12 cellular contexts compared by ENCODE assay signal in the genomic region with DNA sequence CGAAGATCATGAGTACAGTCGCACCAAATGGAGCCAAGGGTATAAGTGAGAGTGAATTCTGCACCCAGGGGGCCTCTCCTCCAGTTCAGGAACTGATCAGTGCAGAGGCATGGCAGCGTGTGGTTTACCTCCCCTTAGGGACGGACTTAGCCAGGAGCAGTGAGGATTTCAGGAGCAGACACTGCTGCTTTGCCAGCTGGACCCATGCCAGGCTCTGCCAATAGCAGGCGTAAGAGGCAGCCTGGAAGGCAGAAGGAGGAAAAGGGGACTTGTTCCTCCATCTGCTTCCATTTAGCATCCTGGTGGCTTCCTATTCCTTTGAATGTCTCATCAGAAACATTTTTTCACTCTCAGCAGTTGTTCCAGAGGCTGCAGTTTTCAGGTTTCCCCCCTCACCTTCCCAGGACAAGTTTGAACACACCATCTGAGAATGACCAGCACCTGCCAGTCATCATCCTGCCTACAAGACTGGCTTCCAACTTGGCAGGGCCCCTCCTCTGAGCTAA.
DNase-seq lines count a peak whose midpoint lies in the region; ATAC-seq lines count a peak whose summit lies in the region.
"Had no signal": no experiment of that assay in that cellular context is flagged by ENCODE, and none has a peak within 500 bp of the region (broad histone marks: within the 10 kb centered on the region; RNA-seq: fewer than 3 reads in every experiment).

No MANE protein-coding gene starts in this region.

- intact Hi-C loops in left cardiac atrium (cut with DNase I), result no loop called here

- H3K4me1 Mint-ChIP-seq in stimulated activated memory B cell treated with anti-CD40 and anti-IgM and Interleukin-4, amounts not matched to agents 10 μg/mL and 1 μg/mL and 100 μg/mL, for 72 hours, result no peaks in the 10 kb centered on the region
- no peaks in the 10 kb centered on the region for H3K4me1 Mint-ChIP-seq in T-helper 2 cell treated with Interferon-gamma antibody and Interleukin-4, amounts not matched to agents 5 μg/mL and 100 μg/mL, for 36 hours (ENCODE audit: low read depth)

- peaks cover 11% of the 10 kb centered on the region for H3K27me3 Mint-ChIP-seq in stimulated activated memory B cell treated with anti-CD40 and anti-IgM and Interleukin-4, amounts not matched to agents 10 μg/mL and 1 μg/mL and 100 μg/mL, for 72 hours
- H3K27me3 Mint-ChIP-seq in T-helper 2 cell treated with Interferon-gamma antibody and Interleukin-4, amounts not matched to agents 5 μg/mL and 100 μg/mL, for 36 hours (ENCODE audit: low read depth), result no peaks in the 10 kb centered on the region

- H3K36me3 Mint-ChIP-seq in stimulated activated memory B cell treated with anti-CD40 and anti-IgM and Interleukin-4, amounts not matched to agents 10 μg/mL and 1 μg/mL and 100 μg/mL, for 72 hours, result no peaks in the 10 kb centered on the region
- no peaks in the 10 kb centered on the region for H3K36me3 Mint-ChIP-seq in T-helper 2 cell treated with Interferon-gamma antibody and Interleukin-4, amounts not matched to agents 5 μg/mL and 100 μg/mL, for 36 hours (ENCODE audit: low read depth)

- peak; percentile 36 to 66 for ATAC-seq in left cardiac atrium
- peak; percentile 16 for ATAC-seq in stimulated activated memory B cell treated with anti-CD40 and anti-IgM and Interleukin-4, amounts not matched to agents 10 μg/mL and 1 μg/mL and 100 μg/mL, for 72 hours
- no peak for ATAC-seq in HG03025 (IDR thresholded peaks at IDR 0.05; ENCODE audit: low FRiP score, unreplicated experiment)
- no peak for ATAC-seq in HG02678 (IDR thresholded peaks at IDR 0.05; ENCODE audit: unreplicated experiment)
- ATAC-seq: K562 had no signal

- H3K27ac Mint-ChIP-seq in stimulated activated memory B cell treated with anti-CD40 and anti-IgM and Interleukin-4, amounts not matched to agents 10 μg/mL and 1 μg/mL and 100 μg/mL, for 72 hours, result no peak overlapping the region
- H3K27ac Mint-ChIP-seq in T-helper 2 cell treated with Interferon-gamma antibody and Interleukin-4, amounts not matched to agents 5 μg/mL and 100 μg/mL, for 36 hours, result no peak overlapping the region

- DNase-seq in DMS79 treated with DMSO at 0.1 percent for 48 hours (lab: John Stamatoyannopoulos, UW) (peak; percentile 6), DMS79 (lab: John Stamatoyannopoulos, UW) (no peak), SHP77 treated with DMSO at 0.1 percent for 48 hours (lab: John Stamatoyannopoulos, UW) (peak; percentile 29), left cardiac atrium (peak; percentile 67)
- no peak for DNase-seq in T-helper 2 cell treated with Interferon-gamma antibody and Interleukin-4, amounts not matched to agents 5 μg/mL and 100 μg/mL, for 36 hours (ENCODE audit: low spot score)
- DNase-seq: activated CD4-positive, CD25-positive, alpha-beta regulatory T cell; activated effector memory CD4-positive, alpha-beta T cell treated with anti-CD3 and anti-CD28 coated beads, Interleukin-2, amount 50 U/mL, for 16 hours; effector CD4-positive, alpha-beta T cell had no signal

- no peak overlapping the region for H3K4me3 Mint-ChIP-seq in stimulated activated memory B cell treated with anti-CD40 and anti-IgM and Interleukin-4, amounts not matched to agents 10 μg/mL and 1 μg/mL and 100 μg/mL, for 72 hours
- H3K4me3 Mint-ChIP-seq in T-helper 2 cell treated with Interferon-gamma antibody and Interleukin-4, amounts not matched to agents 5 μg/mL and 100 μg/mL, for 36 hours, result no peak overlapping the region

- peaks cover 2% of the 10 kb centered on the region for H3K9me3 Mint-ChIP-seq in stimulated activated memory B cell treated with anti-CD40 and anti-IgM and Interleukin-4, amounts not matched to agents 10 μg/mL and 1 μg/mL and 100 μg/mL, for 72 hours
- peaks cover 3% of the 10 kb centered on the region for H3K9me3 Mint-ChIP-seq in T-helper 2 cell treated with Interferon-gamma antibody and Interleukin-4, amounts not matched to agents 5 μg/mL and 100 μg/mL, for 36 hours

Comparison
In these comparisons a context has a peak if more than half of its experiments do, and no peak if none do; other contexts are left out.
1. DNase-seq: peak in DMS79 treated with DMSO at 0.1 percent for 48 hours (single experiment), SHP77 treated with DMSO at 0.1 percent for 48 hours (single experiment) and left cardiac atrium (single experiment); none in DMS79 (single experiment) and T-helper 2 cell treated with Interferon-gamma antibody and Interleukin-4, amounts not matched to agents 5 μg/mL and 100 μg/mL, for 36 hours (single experiment).
2. ATAC-seq: peak in left cardiac atrium (2 of 2) and stimulated activated memory B cell treated with anti-CD40 and anti-IgM and Interleukin-4, amounts not matched to agents 10 μg/mL and 1 μg/mL and 100 μg/mL, for 72 hours (single experiment); none in HG03025 (single experiment) and HG02678 (single experiment).